In the genomic region with DNA sequence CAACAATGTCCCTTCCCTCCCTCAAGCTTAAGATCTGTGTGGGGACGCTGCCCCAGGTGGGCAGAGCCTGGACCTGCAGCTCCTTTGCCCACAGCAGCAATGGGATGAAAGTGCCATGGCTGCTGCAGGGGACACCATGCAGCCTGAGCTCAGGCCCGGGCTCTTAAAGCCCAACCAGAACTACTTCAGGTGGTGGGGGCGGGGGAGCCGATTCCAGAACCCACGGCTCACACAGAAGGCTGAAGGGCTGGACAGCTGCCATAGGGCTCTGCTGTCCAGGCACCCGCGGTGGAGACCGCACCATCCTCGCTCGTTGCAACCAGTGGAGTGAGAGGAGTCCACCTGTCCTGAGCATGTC, we compare ENCODE assay signal across 11 cellular contexts. TPM values are rescaled to one million over a fixed set of nuclear protein-coding genes. Genes with fewer than 3 reads are reported as not detected.
A peak's percentile ranks its signal among the peaks of the same experiment; 100 is the strongest.
DNase-seq lines count a peak whose midpoint lies in the region; ATAC-seq lines count a peak whose summit lies in the region.
"Had no signal": no experiment of that assay in that cellular context is flagged by ENCODE, and none has a peak within 500 bp of the region (broad histone marks: within the 10 kb centered on the region; RNA-seq: fewer than 3 reads in every experiment).

No MANE protein-coding gene starts in this region.

- H3K9me3 ChIP-seq in adipocyte (ENCODE audit: control insufficient read depth, low read length): no peaks in the 10 kb centered on the region

- peak; percentile 81 for DNase-seq in D341Med (ENCODE audit: low spot score)
- peak; percentile 33 for DNase-seq in HT1080 (ENCODE audit: low read depth)
- peak; percentile 38 for DNase-seq in adipocyte (ENCODE audit: low read depth)
- DNase-seq in left lobe of liver (ENCODE audit: low spot score): no peak
- DNase-seq in SHP77 treated with DMSO at 0.1 percent for 48 hours (lab: John Stamatoyannopoulos, UW): no peak
- DNase-seq: naive B cell had no signal

- peaks cover 35% of the 10 kb centered on the region for H3K36me3 Mint-ChIP-seq in activated T-helper 17 cell treated with anti-CD3 and anti-CD28 coated beads, Interleukin-2, amount 50 U/mL, for 72 hours (ENCODE audit: low read depth)
- H3K36me3 Mint-ChIP-seq in stimulated activated memory B cell treated with anti-CD40 and anti-IgM and Interleukin-4, amounts not matched to agents 10 μg/mL and 1 μg/mL and 100 μg/mL, for 72 hours: peaks cover 42% of the 10 kb centered on the region

- no peaks in the 10 kb centered on the region for H3K9me3 Mint-ChIP-seq in activated T-helper 17 cell treated with anti-CD3 and anti-CD28 coated beads, Interleukin-2, amount 50 U/mL, for 72 hours
- H3K9me3 Mint-ChIP-seq in stimulated activated memory B cell treated with anti-CD40 and anti-IgM and Interleukin-4, amounts not matched to agents 10 μg/mL and 1 μg/mL and 100 μg/mL, for 72 hours: no peaks in the 10 kb centered on the region
- H3K9me3 Mint-ChIP-seq: central memory CD8-positive, alpha-beta T cell; naive B cell; T-helper 1 cell treated with Interleukin-12 subunit alpha and Interleukin-12 subunit beta and Interleukin-4 antibody, amounts not matched to agents 30 μg/mL and 1 μg/mL, for 36 hours had no signal

- H3K4me3 ChIP-seq in adipocyte (ENCODE audit: low read length): no peak overlapping the region

- H3K4me1 Mint-ChIP-seq in activated T-helper 17 cell treated with anti-CD3 and anti-CD28 coated beads, Interleukin-2, amount 50 U/mL, for 72 hours: peaks cover 6% of the 10 kb centered on the region
- no peaks in the 10 kb centered on the region for H3K4me1 Mint-ChIP-seq in stimulated activated memory B cell treated with anti-CD40 and anti-IgM and Interleukin-4, amounts not matched to agents 10 μg/mL and 1 μg/mL and 100 μg/mL, for 72 hours

- H3K4me3 Mint-ChIP-seq in activated T-helper 17 cell treated with anti-CD3 and anti-CD28 coated beads, Interleukin-2, amount 50 U/mL, for 72 hours: no peak overlapping the region
- H3K4me3 Mint-ChIP-seq in stimulated activated memory B cell treated with anti-CD40 and anti-IgM and Interleukin-4, amounts not matched to agents 10 μg/mL and 1 μg/mL and 100 μg/mL, for 72 hours: no peak overlapping the region
- H3K4me3 Mint-ChIP-seq: central memory CD8-positive, alpha-beta T cell; naive B cell; T-helper 1 cell treated with Interleukin-12 subunit alpha and Interleukin-12 subunit beta and Interleukin-4 antibody, amounts not matched to agents 30 μg/mL and 1 μg/mL, for 36 hours had no signal

- ATAC-seq in left lobe of liver (peak; percentile 5), GM21360 (IDR thresholded peaks at IDR 0.05; ENCODE audit: unreplicated experiment) (no peak)
- no peak for ATAC-seq in activated T-helper 17 cell treated with anti-CD3 and anti-CD28 coated beads, Interleukin-2, amount 50 U/mL, for 72 hours (replicated peaks)
- no peak for ATAC-seq in stimulated activated memory B cell treated with anti-CD40 and anti-IgM and Interleukin-4, amounts not matched to agents 10 μg/mL and 1 μg/mL and 100 μg/mL, for 72 hours

- H3K27ac Mint-ChIP-seq in activated T-helper 17 cell treated with anti-CD3 and anti-CD28 coated beads, Interleukin-2, amount 50 U/mL, for 72 hours: no peak overlapping the region
- no peak overlapping the region for H3K27ac Mint-ChIP-seq in stimulated activated memory B cell treated with anti-CD40 and anti-IgM and Interleukin-4, amounts not matched to agents 10 μg/mL and 1 μg/mL and 100 μg/mL, for 72 hours
- H3K27ac Mint-ChIP-seq: naive B cell; T-helper 1 cell treated with Interleukin-12 subunit alpha and Interleukin-12 subunit beta and Interleukin-4 antibody, amounts not matched to agents 30 μg/mL and 1 μg/mL, for 36 hours had no signal

- H3K27me3 ChIP-seq in adipocyte (replicated peaks; ENCODE audit: control insufficient read depth, insufficient read depth, low read length): no peaks in the 10 kb centered on the region

- no peaks in the 10 kb centered on the region for H3K27me3 Mint-ChIP-seq in activated T-helper 17 cell treated with anti-CD3 and anti-CD28 coated beads, Interleukin-2, amount 50 U/mL, for 72 hours
- H3K27me3 Mint-ChIP-seq in stimulated activated memory B cell treated with anti-CD40 and anti-IgM and Interleukin-4, amounts not matched to agents 10 μg/mL and 1 μg/mL and 100 μg/mL, for 72 hours: no peaks in the 10 kb centered on the region
- H3K27me3 Mint-ChIP-seq: central memory CD8-positive, alpha-beta T cell; naive B cell had no signal

- no peak overlapping the region for H3K9ac ChIP-seq in adipocyte (ENCODE audit: low read length)

- H3K4me1 ChIP-seq in adipocyte (ENCODE audit: control insufficient read depth, insufficient read depth, low read length): no peaks in the 10 kb centered on the region

- H3K36me3 ChIP-seq in adipocyte (ENCODE audit: control insufficient read depth, insufficient read depth, low read length, severe bottlenecking): peaks cover 47% of the 10 kb centered on the region

RNA-seq across cellular contexts. Expression of gene CHID1, which starts 12.5 kb away (rescaled TPM):
- 25.9 and 43.4 TPM in 2 replicates for total RNA-seq in HT1080 (2014; rRNA removed; shearing (Covaris generic))
- 166 and 194 TPM in 2 replicates for polyA plus RNA-seq in HT1080 (2015; cell fraction: cytosol; rRNA removed)
- 122 and 125 TPM in 2 replicates for polyA plus RNA-seq in HT1080 (2015; cell fraction: nucleus; rRNA removed)
- 146 TPM for total RNA-seq in left lobe of liver
- 10 to 100 TPM; 71.9 to 72.6 TPM for total RNA-seq in activated T-helper 17 cell treated with anti-CD3 and anti-CD28 coated beads, Interleukin-2, amount 50 U/mL, for 72 hours

RNA-seq across cellular contexts. Expression of gene AP2A2, which starts 27.5 kb away (rescaled TPM):
- 19.1 and 24.9 TPM in 2 replicates for total RNA-seq in HT1080 (2014; rRNA removed; shearing (Covaris generic))
- 21.6 and 25.7 TPM in 2 replicates for polyA plus RNA-seq in HT1080 (2015; cell fraction: cytosol; rRNA removed)
- 59.7 and 60.7 TPM in 2 replicates for polyA plus RNA-seq in HT1080 (2015; cell fraction: nucleus; rRNA removed)
- 53.7 TPM for total RNA-seq in left lobe of liver
- 10 to 100 TPM; 69.1 to 76.2 TPM for total RNA-seq in activated T-helper 17 cell treated with anti-CD3 and anti-CD28 coated beads, Interleukin-2, amount 50 U/mL, for 72 hours

RNA-seq across cellular contexts. Expression of gene TSPAN4, which starts 55.5 kb away (rescaled TPM):
- total RNA-seq in HT1080 (2014; rRNA removed; shearing (Covaris generic)): 178 and 205 TPM in 2 replicates
- polyA plus RNA-seq in HT1080 (2015; cell fraction: cytosol; rRNA removed): 199 and 210 TPM in 2 replicates
- 249 and 254 TPM in 2 replicates for polyA plus RNA-seq in HT1080 (2015; cell fraction: nucleus; rRNA removed)
- total RNA-seq in left lobe of liver: 17.1 TPM
- total RNA-seq in activated T-helper 17 cell treated with anti-CD3 and anti-CD28 coated beads, Interleukin-2, amount 50 U/mL, for 72 hours: 10 to 100 TPM in 1 of 2 donors, 1 to 10 TPM in 1; 6.0 to 11.2 TPM

RNA-seq across cellular contexts. Expression of gene POLR2L, which starts 55.8 kb away (rescaled TPM):
- 537 and 672 TPM in 2 replicates for total RNA-seq in HT1080 (2014; rRNA removed; shearing (Covaris generic))
- 96.2 and 158 TPM in 2 replicates for polyA plus RNA-seq in HT1080 (2015; cell fraction: cytosol; rRNA removed)
- 43.6 and 46.6 TPM in 2 replicates for polyA plus RNA-seq in HT1080 (2015; cell fraction: nucleus; rRNA removed)
- total RNA-seq in left lobe of liver: 81.5 TPM
- total RNA-seq in activated T-helper 17 cell treated with anti-CD3 and anti-CD28 coated beads, Interleukin-2, amount 50 U/mL, for 72 hours: 100 to 1,000 TPM in 1 of 2 donors, 10 to 100 TPM in 1; 41.2 to 106 TPM

Comparison
In these comparisons a context has a peak if more than half of its experiments do, and no peak if none do; other contexts are left out.
1. DNase-seq: peak in D341Med (single experiment), HT1080 (single experiment) and adipocyte (single experiment); none in left lobe of liver (single experiment) and SHP77 treated with DMSO at 0.1 percent for 48 hours (single experiment).